1 cellular context compared by ENCODE assay signal in the genomic region with DNA sequence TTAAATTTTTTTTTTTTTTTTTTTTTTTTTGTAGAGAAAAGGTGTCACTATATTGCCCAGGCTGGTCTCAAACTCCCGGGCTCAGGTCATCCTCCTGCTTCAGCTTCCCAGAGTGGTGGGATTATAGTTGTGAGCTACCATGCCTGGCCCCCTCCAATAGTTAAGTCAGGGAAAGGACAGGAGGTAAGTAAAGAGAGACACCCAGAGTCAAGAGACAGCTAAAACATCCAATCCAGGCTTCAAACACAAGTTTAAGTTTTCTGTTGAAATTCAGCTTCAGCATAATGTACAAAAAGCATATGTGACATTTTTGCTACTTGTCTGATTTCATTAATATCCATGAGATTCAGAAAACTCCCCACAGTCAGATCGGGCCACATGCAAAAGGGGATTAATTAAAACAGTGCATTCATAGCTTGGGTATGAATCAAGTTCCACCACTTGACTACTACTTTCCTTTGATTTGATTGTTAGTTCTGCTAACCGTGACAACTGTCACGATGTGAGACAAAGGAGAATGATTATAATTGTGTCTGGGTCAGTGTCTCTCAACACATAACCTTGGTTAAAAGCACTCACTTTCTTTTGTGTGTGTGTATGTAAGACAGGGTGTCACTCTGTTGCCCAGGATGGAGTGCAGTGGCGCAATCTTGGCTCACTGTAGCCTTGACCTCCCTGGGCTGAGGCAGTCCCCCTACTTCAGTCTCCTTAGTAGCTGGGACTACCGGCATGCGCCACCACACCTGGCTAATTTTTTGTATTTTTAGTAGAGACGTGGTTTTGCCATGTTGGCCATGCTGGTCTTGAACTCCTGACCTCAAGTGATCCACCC.
TF ChIP-seq lines count a peak whose summit lies in the region.

No MANE protein-coding gene starts in this region.

TF ChIP-seq in HepG2, 621 proteins besides CTCF, POLR2A, EP300 and RAD21 (continued from another document and continues in another):
- TF ChIP-seq, protein P1, sequence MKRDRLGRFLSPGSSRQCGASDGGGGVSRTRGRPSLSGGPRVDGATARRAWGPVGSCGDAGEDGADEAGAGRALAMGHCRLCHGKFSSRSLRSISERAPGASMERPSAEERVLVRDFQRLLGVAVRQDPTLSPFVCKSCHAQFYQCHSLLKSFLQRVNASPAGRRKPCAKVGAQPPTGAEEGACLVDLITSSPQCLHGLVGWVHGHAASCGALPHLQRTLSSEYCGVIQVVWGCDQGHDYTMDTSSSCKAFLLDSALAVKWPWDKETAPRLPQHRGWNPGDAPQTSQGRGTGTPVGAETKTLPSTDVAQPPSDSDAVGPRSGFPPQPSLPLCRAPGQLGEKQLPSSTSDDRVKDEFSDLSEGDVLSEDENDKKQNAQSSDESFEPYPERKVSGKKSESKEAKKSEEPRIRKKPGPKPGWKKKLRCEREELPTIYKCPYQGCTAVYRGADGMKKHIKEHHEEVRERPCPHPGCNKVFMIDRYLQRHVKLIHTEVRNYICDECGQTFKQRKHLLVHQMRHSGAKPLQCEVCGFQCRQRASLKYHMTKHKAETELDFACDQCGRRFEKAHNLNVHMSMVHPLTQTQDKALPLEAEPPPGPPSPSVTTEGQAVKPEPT (CRISPR knock-in tag; IDR thresholded peaks at IDR 0.05; ENCODE audit: low read depth), result no peak
- TF ChIP-seq REL (CRISPR knock-in tag; conservative IDR thresholded peaks at IDR 0.05) (no peak), IKZF4 (CRISPR knock-in tag; IDR thresholded peaks at IDR 0.05; ENCODE audit: borderline replicate concordance, low read depth, not compliant biosample characterization) (no peak), RBFOX2 (IDR thresholded peaks at IDR 0.05; ENCODE audit: low read depth, low read length) (no peak), SOX13 (IDR thresholded peaks at IDR 0.05) (no peak), SOX13 (CRISPR knock-in tag; conservative IDR thresholded peaks at IDR 0.05 in 1 of 2, IDR thresholded peaks at IDR 0.05 in 1 of 2) (peak in 1 of 2 experiments; percentile 42; a peak in 1 of 4 replicates), SAP130 (CRISPR knock-in tag; IDR thresholded peaks at IDR 0.05; ENCODE audit: low read depth) (0 out of 2 replicates have a peak, but pooled peaks have one; percentile 9), ZNF263 (CRISPR knock-in tag; IDR thresholded peaks at IDR 0.05) (no peak), ZNF143 (CRISPR knock-in tag; IDR thresholded peaks at IDR 0.05) (no peak), NR2F2 (IDR thresholded peaks at IDR 0.05; ENCODE audit: borderline replicate concordance, low read depth) (no peak), ZNF75D (CRISPR knock-in tag; IDR thresholded peaks at IDR 0.05; ENCODE audit: borderline replicate concordance) (no peak), STAG1 (CRISPR knock-in tag; IDR thresholded peaks at IDR 0.05) (peak; percentile 71), TSC22D2 (CRISPR knock-in tag; IDR thresholded peaks at IDR 0.05; ENCODE audit: borderline replicate concordance) (no peak), NR2C2 (CRISPR knock-in tag; IDR thresholded peaks at IDR 0.05; ENCODE audit: borderline replicate concordance) (0 out of 2 replicates have a peak, but pooled peaks have one; percentile 37), ZFP90 (CRISPR knock-in tag; IDR thresholded peaks at IDR 0.05; ENCODE audit: borderline replicate concordance) (no peak), RARA (CRISPR knock-in tag; IDR thresholded peaks at IDR 0.05) (peak; percentile 46), SIN3A (IDR thresholded peaks at IDR 0.05; ENCODE audit: borderline replicate concordance, low read depth, low read length) (no peak), ASH2L (IDR thresholded peaks at IDR 0.05; ENCODE audit: insufficient read length, low read depth, low read length) (no peak), WIZ (CRISPR knock-in tag; IDR thresholded peaks at IDR 0.05) (no peak), FLYWCH1 (CRISPR knock-in tag; IDR thresholded peaks at IDR 0.05) (no peak), PHB2 (IDR thresholded peaks at IDR 0.05; ENCODE audit: partially characterized antibody) (no peak), POLR2AphosphoS5 (IDR thresholded peaks at IDR 0.05; ENCODE audit: low read depth, low read length) (no peak), ZNF430 (CRISPR knock-in tag; IDR thresholded peaks at IDR 0.05) (0 out of 2 replicates have a peak, but pooled peaks have one; percentile 21), RFXAP (CRISPR knock-in tag; IDR thresholded peaks at IDR 0.05; ENCODE audit: borderline replicate concordance) (no peak), ZNF292 (CRISPR knock-in tag; IDR thresholded peaks at IDR 0.05; ENCODE audit: borderline replicate concordance, low read depth) (no peak), MLLT10 (CRISPR knock-in tag; IDR thresholded peaks at IDR 0.05) (no peak), ZNF777 (CRISPR knock-in tag; IDR thresholded peaks at IDR 0.05) (no peak), ZNF274 (CRISPR knock-in tag; IDR thresholded peaks at IDR 0.05) (no peak), CEBPB (IDR thresholded peaks at IDR 0.05; ENCODE audit: borderline replicate concordance, low read depth, low read length) (peak; percentile 65; the same call in 1 of the 2 replicates), ZNF547 (CRISPR knock-in tag; IDR thresholded peaks at IDR 0.05) (no peak), ZNF839 (CRISPR knock-in tag; IDR thresholded peaks at IDR 0.05; ENCODE audit: borderline replicate concordance) (no peak)
- TF ChIP-seq, protein P2, sequence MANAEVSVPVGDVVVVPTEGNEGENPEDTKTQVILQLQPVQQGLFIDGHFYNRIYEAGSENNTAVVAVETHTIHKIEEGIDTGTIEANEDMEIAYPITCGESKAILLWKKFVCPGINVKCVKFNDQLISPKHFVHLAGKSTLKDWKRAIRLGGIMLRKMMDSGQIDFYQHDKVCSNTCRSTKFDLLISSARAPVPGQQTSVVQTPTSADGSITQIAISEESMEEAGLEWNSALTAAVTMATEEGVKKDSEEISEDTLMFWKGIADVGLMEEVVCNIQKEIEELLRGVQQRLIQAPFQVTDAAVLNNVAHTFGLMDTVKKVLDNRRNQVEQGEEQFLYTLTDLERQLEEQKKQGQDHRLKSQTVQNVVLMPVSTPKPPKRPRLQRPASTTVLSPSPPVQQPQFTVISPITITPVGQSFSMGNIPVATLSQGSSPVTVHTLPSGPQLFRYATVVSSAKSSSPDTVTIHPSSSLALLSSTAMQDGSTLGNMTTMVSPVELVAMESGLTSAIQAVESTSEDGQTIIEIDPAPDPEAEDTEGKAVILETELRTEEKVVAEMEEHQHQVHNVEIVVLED (CRISPR knock-in tag; IDR thresholded peaks at IDR 0.05; ENCODE audit: borderline replicate concordance), result no peak
- TF ChIP-seq, protein P3, sequence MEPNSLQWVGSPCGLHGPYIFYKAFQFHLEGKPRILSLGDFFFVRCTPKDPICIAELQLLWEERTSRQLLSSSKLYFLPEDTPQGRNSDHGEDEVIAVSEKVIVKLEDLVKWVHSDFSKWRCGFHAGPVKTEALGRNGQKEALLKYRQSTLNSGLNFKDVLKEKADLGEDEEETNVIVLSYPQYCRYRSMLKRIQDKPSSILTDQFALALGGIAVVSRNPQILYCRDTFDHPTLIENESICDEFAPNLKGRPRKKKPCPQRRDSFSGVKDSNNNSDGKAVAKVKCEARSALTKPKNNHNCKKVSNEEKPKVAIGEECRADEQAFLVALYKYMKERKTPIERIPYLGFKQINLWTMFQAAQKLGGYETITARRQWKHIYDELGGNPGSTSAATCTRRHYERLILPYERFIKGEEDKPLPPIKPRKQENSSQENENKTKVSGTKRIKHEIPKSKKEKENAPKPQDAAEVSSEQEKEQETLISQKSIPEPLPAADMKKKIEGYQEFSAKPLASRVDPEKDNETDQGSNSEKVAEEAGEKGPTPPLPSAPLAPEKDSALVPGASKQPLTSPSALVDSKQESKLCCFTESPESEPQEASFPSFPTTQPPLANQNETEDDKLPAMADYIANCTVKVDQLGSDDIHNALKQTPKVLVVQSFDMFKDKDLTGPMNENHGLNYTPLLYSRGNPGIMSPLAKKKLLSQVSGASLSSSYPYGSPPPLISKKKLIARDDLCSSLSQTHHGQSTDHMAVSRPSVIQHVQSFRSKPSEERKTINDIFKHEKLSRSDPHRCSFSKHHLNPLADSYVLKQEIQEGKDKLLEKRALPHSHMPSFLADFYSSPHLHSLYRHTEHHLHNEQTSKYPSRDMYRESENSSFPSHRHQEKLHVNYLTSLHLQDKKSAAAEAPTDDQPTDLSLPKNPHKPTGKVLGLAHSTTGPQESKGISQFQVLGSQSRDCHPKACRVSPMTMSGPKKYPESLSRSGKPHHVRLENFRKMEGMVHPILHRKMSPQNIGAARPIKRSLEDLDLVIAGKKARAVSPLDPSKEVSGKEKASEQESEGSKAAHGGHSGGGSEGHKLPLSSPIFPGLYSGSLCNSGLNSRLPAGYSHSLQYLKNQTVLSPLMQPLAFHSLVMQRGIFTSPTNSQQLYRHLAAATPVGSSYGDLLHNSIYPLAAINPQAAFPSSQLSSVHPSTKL (CRISPR knock-in tag; IDR thresholded peaks at IDR 0.05), result peak; percentile 33; the same call in 1 of the 2 replicates
- TF ChIP-seq, protein P4, sequence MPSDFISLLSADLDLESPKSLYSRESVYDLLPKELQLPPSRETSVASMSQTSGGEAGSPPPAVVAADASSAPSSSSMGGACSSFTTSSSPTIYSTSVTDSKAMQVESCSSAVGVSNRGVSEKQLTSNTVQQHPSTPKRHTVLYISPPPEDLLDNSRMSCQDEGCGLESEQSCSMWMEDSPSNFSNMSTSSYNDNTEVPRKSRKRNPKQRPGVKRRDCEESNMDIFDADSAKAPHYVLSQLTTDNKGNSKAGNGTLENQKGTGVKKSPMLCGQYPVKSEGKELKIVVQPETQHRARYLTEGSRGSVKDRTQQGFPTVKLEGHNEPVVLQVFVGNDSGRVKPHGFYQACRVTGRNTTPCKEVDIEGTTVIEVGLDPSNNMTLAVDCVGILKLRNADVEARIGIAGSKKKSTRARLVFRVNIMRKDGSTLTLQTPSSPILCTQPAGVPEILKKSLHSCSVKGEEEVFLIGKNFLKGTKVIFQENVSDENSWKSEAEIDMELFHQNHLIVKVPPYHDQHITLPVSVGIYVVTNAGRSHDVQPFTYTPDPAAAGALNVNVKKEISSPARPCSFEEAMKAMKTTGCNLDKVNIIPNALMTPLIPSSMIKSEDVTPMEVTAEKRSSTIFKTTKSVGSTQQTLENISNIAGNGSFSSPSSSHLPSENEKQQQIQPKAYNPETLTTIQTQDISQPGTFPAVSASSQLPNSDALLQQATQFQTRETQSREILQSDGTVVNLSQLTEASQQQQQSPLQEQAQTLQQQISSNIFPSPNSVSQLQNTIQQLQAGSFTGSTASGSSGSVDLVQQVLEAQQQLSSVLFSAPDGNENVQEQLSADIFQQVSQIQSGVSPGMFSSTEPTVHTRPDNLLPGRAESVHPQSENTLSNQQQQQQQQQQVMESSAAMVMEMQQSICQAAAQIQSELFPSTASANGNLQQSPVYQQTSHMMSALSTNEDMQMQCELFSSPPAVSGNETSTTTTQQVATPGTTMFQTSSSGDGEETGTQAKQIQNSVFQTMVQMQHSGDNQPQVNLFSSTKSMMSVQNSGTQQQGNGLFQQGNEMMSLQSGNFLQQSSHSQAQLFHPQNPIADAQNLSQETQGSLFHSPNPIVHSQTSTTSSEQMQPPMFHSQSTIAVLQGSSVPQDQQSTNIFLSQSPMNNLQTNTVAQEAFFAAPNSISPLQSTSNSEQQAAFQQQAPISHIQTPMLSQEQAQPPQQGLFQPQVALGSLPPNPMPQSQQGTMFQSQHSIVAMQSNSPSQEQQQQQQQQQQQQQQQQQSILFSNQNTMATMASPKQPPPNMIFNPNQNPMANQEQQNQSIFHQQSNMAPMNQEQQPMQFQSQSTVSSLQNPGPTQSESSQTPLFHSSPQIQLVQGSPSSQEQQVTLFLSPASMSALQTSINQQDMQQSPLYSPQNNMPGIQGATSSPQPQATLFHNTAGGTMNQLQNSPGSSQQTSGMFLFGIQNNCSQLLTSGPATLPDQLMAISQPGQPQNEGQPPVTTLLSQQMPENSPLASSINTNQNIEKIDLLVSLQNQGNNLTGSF (CRISPR knock-in tag; IDR thresholded peaks at IDR 0.05), result no peak
- TF ChIP-seq, protein P5, sequence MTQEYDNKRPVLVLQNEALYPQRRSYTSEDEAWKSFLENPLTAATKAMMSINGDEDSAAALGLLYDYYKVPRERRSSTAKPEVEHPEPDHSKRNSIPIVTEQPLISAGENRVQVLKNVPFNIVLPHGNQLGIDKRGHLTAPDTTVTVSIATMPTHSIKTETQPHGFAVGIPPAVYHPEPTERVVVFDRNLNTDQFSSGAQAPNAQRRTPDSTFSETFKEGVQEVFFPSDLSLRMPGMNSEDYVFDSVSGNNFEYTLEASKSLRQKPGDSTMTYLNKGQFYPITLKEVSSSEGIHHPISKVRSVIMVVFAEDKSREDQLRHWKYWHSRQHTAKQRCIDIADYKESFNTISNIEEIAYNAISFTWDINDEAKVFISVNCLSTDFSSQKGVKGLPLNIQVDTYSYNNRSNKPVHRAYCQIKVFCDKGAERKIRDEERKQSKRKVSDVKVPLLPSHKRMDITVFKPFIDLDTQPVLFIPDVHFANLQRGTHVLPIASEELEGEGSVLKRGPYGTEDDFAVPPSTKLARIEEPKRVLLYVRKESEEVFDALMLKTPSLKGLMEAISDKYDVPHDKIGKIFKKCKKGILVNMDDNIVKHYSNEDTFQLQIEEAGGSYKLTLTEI (CRISPR knock-in tag; conservative IDR thresholded peaks at IDR 0.05), result no peak
- TF ChIP-seq, protein P6, sequence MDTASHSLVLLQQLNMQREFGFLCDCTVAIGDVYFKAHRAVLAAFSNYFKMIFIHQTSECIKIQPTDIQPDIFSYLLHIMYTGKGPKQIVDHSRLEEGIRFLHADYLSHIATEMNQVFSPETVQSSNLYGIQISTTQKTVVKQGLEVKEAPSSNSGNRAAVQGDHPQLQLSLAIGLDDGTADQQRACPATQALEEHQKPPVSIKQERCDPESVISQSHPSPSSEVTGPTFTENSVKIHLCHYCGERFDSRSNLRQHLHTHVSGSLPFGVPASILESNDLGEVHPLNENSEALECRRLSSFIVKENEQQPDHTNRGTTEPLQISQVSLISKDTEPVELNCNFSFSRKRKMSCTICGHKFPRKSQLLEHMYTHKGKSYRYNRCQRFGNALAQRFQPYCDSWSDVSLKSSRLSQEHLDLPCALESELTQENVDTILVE (CRISPR knock-in tag; IDR thresholded peaks at IDR 0.05), result no peak
- TF ChIP-seq, protein P7, sequence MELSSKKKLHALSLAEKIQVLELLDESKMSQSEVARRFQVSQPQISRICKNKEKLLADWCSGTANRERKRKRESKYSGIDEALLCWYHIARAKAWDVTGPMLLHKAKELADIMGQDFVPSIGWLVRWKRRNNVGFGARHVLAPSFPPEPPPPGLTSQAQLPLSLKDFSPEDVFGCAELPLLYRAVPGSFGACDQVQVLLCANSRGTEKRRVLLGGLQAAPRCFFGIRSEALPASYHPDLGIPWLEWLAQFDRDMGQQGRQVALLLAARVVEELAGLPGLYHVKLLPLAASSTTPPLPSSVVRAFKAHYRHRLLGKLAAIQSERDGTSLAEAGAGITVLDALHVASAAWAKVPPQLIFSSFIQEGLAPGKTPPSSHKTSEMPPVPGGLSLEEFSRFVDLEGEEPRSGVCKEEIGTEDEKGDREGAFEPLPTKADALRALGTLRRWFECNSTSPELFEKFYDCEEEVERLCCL (CRISPR knock-in tag; IDR thresholded peaks at IDR 0.05; ENCODE audit: borderline replicate concordance), result no peak
- TF ChIP-seq, protein P8, sequence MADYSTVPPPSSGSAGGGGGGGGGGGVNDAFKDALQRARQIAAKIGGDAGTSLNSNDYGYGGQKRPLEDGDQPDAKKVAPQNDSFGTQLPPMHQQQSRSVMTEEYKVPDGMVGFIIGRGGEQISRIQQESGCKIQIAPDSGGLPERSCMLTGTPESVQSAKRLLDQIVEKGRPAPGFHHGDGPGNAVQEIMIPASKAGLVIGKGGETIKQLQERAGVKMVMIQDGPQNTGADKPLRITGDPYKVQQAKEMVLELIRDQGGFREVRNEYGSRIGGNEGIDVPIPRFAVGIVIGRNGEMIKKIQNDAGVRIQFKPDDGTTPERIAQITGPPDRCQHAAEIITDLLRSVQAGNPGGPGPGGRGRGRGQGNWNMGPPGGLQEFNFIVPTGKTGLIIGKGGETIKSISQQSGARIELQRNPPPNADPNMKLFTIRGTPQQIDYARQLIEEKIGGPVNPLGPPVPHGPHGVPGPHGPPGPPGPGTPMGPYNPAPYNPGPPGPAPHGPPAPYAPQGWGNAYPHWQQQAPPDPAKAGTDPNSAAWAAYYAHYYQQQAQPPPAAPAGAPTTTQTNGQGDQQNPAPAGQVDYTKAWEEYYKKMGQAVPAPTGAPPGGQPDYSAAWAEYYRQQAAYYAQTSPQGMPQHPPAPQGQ (CRISPR knock-in tag; IDR thresholded peaks at IDR 0.05; ENCODE audit: borderline replicate concordance), result no peak
